Comparison of ENCODE assay signal across 14 cellular contexts in the genomic region with DNA sequence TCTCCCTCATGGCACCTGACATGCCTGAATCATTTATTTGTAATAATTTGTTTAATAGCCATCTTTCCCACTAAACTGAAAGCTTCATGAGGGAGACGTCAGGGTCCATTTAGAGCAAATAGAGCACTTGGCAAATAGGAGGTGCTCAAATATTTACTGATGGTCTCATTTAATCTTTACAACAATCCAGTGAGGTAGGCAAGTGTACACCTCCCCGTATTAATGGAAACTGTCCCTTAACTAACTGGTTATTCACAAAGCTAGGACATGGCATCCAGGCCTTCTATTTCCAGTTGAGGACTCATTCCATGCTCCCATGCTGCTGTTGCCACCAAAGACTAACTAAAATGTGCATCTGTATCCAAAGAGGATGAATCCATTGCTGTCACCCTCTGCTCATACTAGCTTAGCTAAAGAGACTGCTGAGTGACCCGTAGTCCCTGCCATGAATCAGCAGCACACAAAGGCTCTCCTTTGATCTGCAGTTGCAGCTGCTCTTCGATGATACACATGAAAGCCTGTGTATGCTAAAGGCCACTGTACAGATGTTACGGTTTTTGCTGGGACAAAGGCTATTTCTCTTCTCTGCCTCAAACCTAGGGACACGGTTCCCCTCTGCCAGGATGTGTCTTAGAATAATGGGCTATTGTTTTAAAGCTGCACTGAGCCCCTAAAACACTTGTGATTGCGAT.
DNase-seq lines count a peak whose midpoint lies in the region; ATAC-seq and TF ChIP-seq lines count a peak whose summit lies in the region.
"Had no signal": no experiment of that assay in that cellular context is flagged by ENCODE, and none has a peak within 500 bp of the region (broad histone marks: within the 10 kb centered on the region; RNA-seq: fewer than 3 reads in every experiment).

No MANE protein-coding gene starts in this region.

- H3K4me3 ChIP-seq in left ventricle myocardium inferior (no peak overlapping the region), heart right ventricle (no peak overlapping the region), mesodermal cell (ENCODE audit: extremely low read depth, insufficient read depth, low read length, poor library complexity, severe bottlenecking) (no peak overlapping the region)
- H3K4me3 ChIP-seq: GM23248 had no signal

- no peak for TF ChIP-seq CTCF in left ventricle myocardium inferior (IDR thresholded peaks at IDR 0.05; ENCODE audit: borderline replicate concordance)
- no peak for TF ChIP-seq CTCF in heart right ventricle (IDR thresholded peaks at IDR 0.05)

- H3K36me3 Mint-ChIP-seq in activated CD4-positive, alpha-beta T cell treated with anti-CD3 and anti-CD28 coated beads for 36 hours (ENCODE audit: low read depth): peaks cover 23% of the 10 kb centered on the region

- H3K4me1 Mint-ChIP-seq in activated CD4-positive, alpha-beta T cell treated with anti-CD3 and anti-CD28 coated beads for 36 hours: peaks cover 15% of the 10 kb centered on the region

- POLR2A ChIA-PET in activated CD4-positive, alpha-beta T cell treated with anti-CD3 and anti-CD28 coated beads for 36 hours (lab: Charles Lee): no interaction called here

- 73 to 78% methylated on average over 7 of the region's 7 CpGs for WGBS in heart right ventricle, 2 donors
- WGBS in mesodermal cell (ENCODE audit: insufficient coverage in 2 of 2), 2 experiments: 92 to 97% methylated on average over 5 of the region's 7 CpGs

- no peak overlapping the region for H3K4me3 Mint-ChIP-seq in activated CD4-positive, alpha-beta T cell treated with anti-CD3 and anti-CD28 coated beads for 36 hours

- H3K9me3 ChIP-seq in left ventricle myocardium inferior (replicated peaks) (no peaks in the 10 kb centered on the region), heart right ventricle (no peaks in the 10 kb centered on the region), mesodermal cell (ENCODE audit: control insufficient read depth, low read length) (no peaks in the 10 kb centered on the region)

- H3K36me3 ChIP-seq in left ventricle myocardium inferior (peaks cover 42% of the 10 kb centered on the region), heart right ventricle (peaks cover 0 to 58% (median 11%) of the 10 kb centered on the region in 9 donors), mesodermal cell (ENCODE audit: control insufficient read depth, insufficient read depth, low read length) (peaks cover 14% of the 10 kb centered on the region)

- DNase-seq in left ventricle myocardium inferior: no peak
- no peak for DNase-seq in heart right ventricle
- peak in 50 of 56 donors; percentile 10 to 92 (median 67) for DNase-seq in amygdala (lab: John Stamatoyannopoulos, UW)
- DNase-seq in ACHN: no peak
- no peak for DNase-seq in cortex of kidney (lab: John Stamatoyannopoulos, UW)
- no peak for DNase-seq in activated CD4-positive, alpha-beta T cell treated with anti-CD3 and anti-CD28 coated beads for 36 hours
- DNase-seq: aorta, foreskin keratinocyte, GM23248, left cardiac atrium, NCI-H446 treated with DMSO at 0.1 percent for 48 hours, WERI-Rb-1 had no signal

- no peak overlapping the region for H3K27ac Mint-ChIP-seq in activated CD4-positive, alpha-beta T cell treated with anti-CD3 and anti-CD28 coated beads for 36 hours

- no peaks in the 10 kb centered on the region for H3K27me3 Mint-ChIP-seq in activated CD4-positive, alpha-beta T cell treated with anti-CD3 and anti-CD28 coated beads for 36 hours

- peak overlapping the region; percentile 25 for H3K27ac ChIP-seq in left ventricle myocardium inferior (replicated peaks)
- H3K27ac ChIP-seq in heart right ventricle: peak overlapping the region in 3 of 10 donors; percentile 10 to 32 (median 19)
- H3K27ac ChIP-seq in mesodermal cell (ENCODE audit: low read depth, low read length, severe bottlenecking): peak overlapping the region; percentile 12
- H3K27ac ChIP-seq: foreskin keratinocyte, GM23248 had no signal

- intact Hi-C loops in left ventricle myocardium inferior (cut with micrococcal nuclease) (no loop called here), heart right ventricle (cut with DNase I) (loop anchor here in 3 of 10 donors (10.0 kb wide), 3 partner anchors 46 to 176 kb away; partner anchors contain the start of genes DDIAS (in 1 of the 3) and PRCP (in 1 of the 3))
- intact Hi-C loops in activated CD4-positive, alpha-beta T cell treated with anti-CD3 and anti-CD28 coated beads for 36 hours (cut with DNase I, micrococcal nuclease): no loop called here

- peaks cover 65% of the 10 kb centered on the region for H3K4me1 ChIP-seq in left ventricle myocardium inferior
- peaks cover 0 to 59% (median 24%) of the 10 kb centered on the region in 9 donors for H3K4me1 ChIP-seq in heart right ventricle
- no peaks in the 10 kb centered on the region for H3K4me1 ChIP-seq in mesodermal cell (ENCODE audit: control insufficient read depth, insufficient read depth, low read length, poor library complexity, severe bottlenecking)
- H3K4me1 ChIP-seq: foreskin keratinocyte had no signal

- H3K9me3 Mint-ChIP-seq in activated CD4-positive, alpha-beta T cell treated with anti-CD3 and anti-CD28 coated beads for 36 hours (ENCODE audit: low read depth): no peaks in the 10 kb centered on the region

- in situ Hi-C loops in ACHN (cut with HindIII; ENCODE audit: low pct_ligation_motif_present, low pct_unique_long_range_greater_than_20kb, low sequenced_read_pairs): no loop called here

- H3K27me3 ChIP-seq in left ventricle myocardium inferior (ENCODE audit: low read depth): no peaks in the 10 kb centered on the region
- H3K27me3 ChIP-seq in heart right ventricle: no peaks in the 10 kb centered on the region
- H3K27me3 ChIP-seq: foreskin keratinocyte had no signal

- ATAC-seq in heart right ventricle: no peak
- ATAC-seq in HG02973 (IDR thresholded peaks at IDR 0.05; ENCODE audit: unreplicated experiment): no peak
- no peak for ATAC-seq in activated CD4-positive, alpha-beta T cell treated with anti-CD3 and anti-CD28 coated beads for 36 hours
- ATAC-seq: foreskin keratinocyte had no signal

- CTCF ChIA-PET in activated CD4-positive, alpha-beta T cell treated with anti-CD3 and anti-CD28 coated beads for 36 hours (lab: Charles Lee): interaction anchor here (1.3 to 2.7 kb wide), 2 partner anchors 10 to 121 kb away, joined by 3 to 11 read pairs; no protein-coding TSS in a partner anchor

Comparison
In these comparisons a context has a peak if more than half of its experiments do, and no peak if none do; other contexts are left out.
1. DNase-seq: peak in amygdala (50 of 56); none in left ventricle myocardium inferior (single experiment), heart right ventricle (0 of 2), ACHN (single experiment), cortex of kidney (single experiment) and activated CD4-positive, alpha-beta T cell treated with anti-CD3 and anti-CD28 coated beads for 36 hours (single experiment).